36 cellular contexts compared by ENCODE assay signal in genomic region chr6:75169689-75170088, GRCh38. TPM values are rescaled to one million over a fixed set of nuclear protein-coding genes. Genes with fewer than 3 reads are reported as not detected.
"Had no signal": no experiment of that assay in that cellular context is flagged by ENCODE, and none has a peak within 500 bp of the region (broad histone marks: within the 10 kb centered on the region; RNA-seq: fewer than 3 reads in every experiment).

No MANE protein-coding gene starts in this region.

- ATAC-seq: activated CD4-positive, alpha-beta T cell treated with anti-CD3 and anti-CD28 coated beads for 36 hours; activated CD8-positive, alpha-beta memory T cell treated with anti-CD3 and anti-CD28 coated beads, Interleukin-2, amount 10 ng/mL, durations not matched to agents 7 days and 5 days; activated CD8-positive, alpha-beta T cell treated with anti-CD3 and anti-CD28 coated beads, Interleukin-2, amount 10 ng/mL, durations not matched to agents 7 days and 5 days; activated naive CD4-positive, alpha-beta T cell treated with anti-CD3 and anti-CD28 coated beads, Interleukin-2, amount 50 U/mL, for 72 hours; activated T-cell treated with anti-CD3 and anti-CD28 coated beads, Interleukin-2, amount 50 U/mL, for 72 hours; foreskin keratinocyte; gastrocnemius medialis; heart right ventricle; T-helper 17 cell had no signal

- H3K79me2 ChIP-seq: hepatocyte had no signal

- H3K4me2 ChIP-seq: hepatocyte had no signal

- H3K4me3 Mint-ChIP-seq: activated CD4-positive, alpha-beta memory T cell treated with anti-CD3 and anti-CD28 coated beads for 36 hours; activated CD4-positive, alpha-beta T cell treated with anti-CD3 and anti-CD28 coated beads for 36 hours; activated CD4-positive, alpha-beta T cell treated with anti-CD3 and anti-CD28 coated beads, Interleukin-2, amount 10 ng/mL, durations not matched to agents 24 days and 14 days; activated CD8-positive, alpha-beta memory T cell treated with anti-CD3 and anti-CD28 coated beads, Interleukin-2, amount 10 ng/mL, durations not matched to agents 7 days and 5 days; activated CD8-positive, alpha-beta T cell treated with anti-CD3 and anti-CD28 coated beads, Interleukin-2, amount 10 ng/mL, durations not matched to agents 7 days and 5 days; activated naive CD4-positive, alpha-beta T cell treated with anti-CD3 and anti-CD28 coated beads, Interleukin-2, amount 10 ng/mL, durations not matched to agents 7 days and 5 days; activated naive CD8-positive, alpha-beta T cell treated with anti-CD3 and anti-CD28 coated beads, Interleukin-2, amount 10 ng/mL, durations not matched to agents 7 days and 5 days; activated T-cell treated with anti-CD3 and anti-CD28 coated beads, Interleukin-2, amount 50 U/mL, for 24 hours; activated T-cell treated with anti-CD3 and anti-CD28 coated beads, Interleukin-2, amount 50 U/mL, for 72 hours; brain; dendritic cell treated with granulocyte-macrophage colony-stimulating factor and Interleukin-4, amounts not matched to agents 40 ng/mL and 50 ng/mL, for 4 days; endodermal cell; T-helper 17 cell; T-helper 2 cell treated with Interferon-gamma antibody and Interleukin-4, amounts not matched to agents 5 μg/mL and 100 μg/mL, for 36 hours had no signal

- H3K27me3 ChIP-seq: ascending aorta, breast epithelium, cardiac muscle cell, dorsolateral prefrontal cortex, esophagus muscularis mucosa, foreskin keratinocyte, gastrocnemius medialis, heart right ventricle, hepatocyte had no signal

- DNase-seq: activated CD4-positive, alpha-beta memory T cell treated with anti-CD3 and anti-CD28 coated beads for 36 hours; activated CD4-positive, alpha-beta T cell treated with anti-CD3 and anti-CD28 coated beads for 36 hours; activated CD4-positive, alpha-beta T cell treated with anti-CD3 and anti-CD28 coated beads, Interleukin-2, amount 10 ng/mL, durations not matched to agents 24 days and 14 days; activated CD4-positive, CD25-positive, alpha-beta regulatory T cell; activated CD4-positive, CD25-positive, alpha-beta regulatory T cell treated with anti-CD3 and anti-CD28 coated beads, Interleukin-2, amount 50 U/mL, for 72 hours; activated CD8-positive, alpha-beta memory T cell treated with anti-CD3 and anti-CD28 coated beads, Interleukin-2, amount 10 ng/mL, durations not matched to agents 7 days and 5 days; activated CD8-positive, alpha-beta memory T cell treated with anti-CD3 and anti-CD28 coated beads, Interleukin-2, amount 50 U/mL, for 4 hours; activated CD8-positive, alpha-beta T cell treated with anti-CD3 and anti-CD28 coated beads, Interleukin-2, amount 10 ng/mL, durations not matched to agents 7 days and 5 days; activated gamma-delta T cell; activated naive CD4-positive, alpha-beta T cell; activated naive CD4-positive, alpha-beta T cell treated with anti-CD3 and anti-CD28 coated beads, Interleukin-2, amount 10 ng/mL, durations not matched to agents 7 days and 5 days; activated naive CD8-positive, alpha-beta T cell treated with anti-CD3 and anti-CD28 coated beads, Interleukin-2, amount 10 ng/mL, durations not matched to agents 7 days and 5 days; activated T-cell treated with anti-CD3 and anti-CD28 coated beads, Interleukin-2, amount 50 U/mL, for 24 hours; activated T-cell treated with anti-CD3 and anti-CD28 coated beads, Interleukin-2, amount 50 U/mL, for 72 hours; central memory CD4-positive, alpha-beta T cell; cerebellar nuclear complex; dorsolateral prefrontal cortex; effector memory CD4-positive, alpha-beta T cell; endodermal cell; erythroblast; foreskin keratinocyte; gastrocnemius medialis; heart right ventricle; T-helper 17 cell; T1000 had no signal

- H3K4me3 ChIP-seq: ascending aorta, breast epithelium, cardiac muscle cell, coronary artery, dorsolateral prefrontal cortex, esophagus muscularis mucosa, gastrocnemius medialis, heart right ventricle, hepatocyte had no signal

- H3K27me3 Mint-ChIP-seq: activated naive CD4-positive, alpha-beta T cell treated with anti-CD3 and anti-CD28 coated beads, Interleukin-2, amount 10 ng/mL, durations not matched to agents 7 days and 5 days; activated naive CD8-positive, alpha-beta T cell treated with anti-CD3 and anti-CD28 coated beads, Interleukin-2, amount 10 ng/mL, durations not matched to agents 7 days and 5 days; brain; dendritic cell treated with granulocyte-macrophage colony-stimulating factor and Interleukin-4, amounts not matched to agents 40 ng/mL and 50 ng/mL, for 4 days had no signal

- H3K4me1 ChIP-seq: breast epithelium, gastrocnemius medialis had no signal

- H2AFZ ChIP-seq: hepatocyte had no signal

- H3K36me3 Mint-ChIP-seq: activated CD4-positive, alpha-beta memory T cell treated with anti-CD3 and anti-CD28 coated beads for 36 hours; activated CD8-positive, alpha-beta memory T cell treated with anti-CD3 and anti-CD28 coated beads, Interleukin-2, amount 10 ng/mL, durations not matched to agents 7 days and 5 days; activated naive CD4-positive, alpha-beta T cell treated with anti-CD3 and anti-CD28 coated beads, Interleukin-2, amount 10 ng/mL, durations not matched to agents 7 days and 5 days; activated naive CD4-positive, alpha-beta T cell treated with anti-CD3 and anti-CD28 coated beads, Interleukin-2, amount 50 U/mL, for 72 hours; activated naive CD8-positive, alpha-beta T cell treated with anti-CD3 and anti-CD28 coated beads, Interleukin-2, amount 10 ng/mL, durations not matched to agents 7 days and 5 days; brain had no signal

- H3K9me3 Mint-ChIP-seq: activated CD4-positive, alpha-beta memory T cell treated with anti-CD3 and anti-CD28 coated beads for 36 hours; activated CD4-positive, alpha-beta T cell treated with anti-CD3 and anti-CD28 coated beads, Interleukin-2, amount 10 ng/mL, durations not matched to agents 24 days and 14 days; activated naive CD4-positive, alpha-beta T cell treated with anti-CD3 and anti-CD28 coated beads, Interleukin-2, amount 10 ng/mL, durations not matched to agents 7 days and 5 days; activated naive CD4-positive, alpha-beta T cell treated with anti-CD3 and anti-CD28 coated beads, Interleukin-2, amount 50 U/mL, for 72 hours; activated naive CD8-positive, alpha-beta T cell treated with anti-CD3 and anti-CD28 coated beads, Interleukin-2, amount 10 ng/mL, durations not matched to agents 7 days and 5 days; activated T-cell treated with anti-CD3 and anti-CD28 coated beads, Interleukin-2, amount 50 U/mL, for 24 hours; brain; dendritic cell treated with granulocyte-macrophage colony-stimulating factor and Interleukin-4, amounts not matched to agents 40 ng/mL and 50 ng/mL, for 4 days; endodermal cell; T-helper 2 cell treated with Interferon-gamma antibody and Interleukin-4, amounts not matched to agents 5 μg/mL and 100 μg/mL, for 36 hours had no signal

- H3K27ac Mint-ChIP-seq: activated CD4-positive, alpha-beta memory T cell treated with anti-CD3 and anti-CD28 coated beads for 36 hours; activated CD4-positive, alpha-beta T cell treated with anti-CD3 and anti-CD28 coated beads for 36 hours; activated CD4-positive, alpha-beta T cell treated with anti-CD3 and anti-CD28 coated beads, Interleukin-2, amount 10 ng/mL, durations not matched to agents 24 days and 14 days; activated CD8-positive, alpha-beta memory T cell treated with anti-CD3 and anti-CD28 coated beads, Interleukin-2, amount 10 ng/mL, durations not matched to agents 7 days and 5 days; activated CD8-positive, alpha-beta T cell treated with anti-CD3 and anti-CD28 coated beads, Interleukin-2, amount 10 ng/mL, durations not matched to agents 7 days and 5 days; activated naive CD4-positive, alpha-beta T cell treated with anti-CD3 and anti-CD28 coated beads, Interleukin-2, amount 10 ng/mL, durations not matched to agents 7 days and 5 days; activated naive CD4-positive, alpha-beta T cell treated with anti-CD3 and anti-CD28 coated beads, Interleukin-2, amount 50 U/mL, for 72 hours; activated naive CD8-positive, alpha-beta T cell treated with anti-CD3 and anti-CD28 coated beads, Interleukin-2, amount 10 ng/mL, durations not matched to agents 7 days and 5 days; activated T-cell treated with anti-CD3 and anti-CD28 coated beads, Interleukin-2, amount 50 U/mL, for 24 hours; activated T-cell treated with anti-CD3 and anti-CD28 coated beads, Interleukin-2, amount 50 U/mL, for 72 hours; dendritic cell treated with granulocyte-macrophage colony-stimulating factor and Interleukin-4, amounts not matched to agents 40 ng/mL and 50 ng/mL, for 4 days; endodermal cell; T-helper 17 cell; T-helper 2 cell treated with Interferon-gamma antibody and Interleukin-4, amounts not matched to agents 5 μg/mL and 100 μg/mL, for 36 hours had no signal

- H3K4me1 Mint-ChIP-seq: activated CD4-positive, alpha-beta T cell treated with anti-CD3 and anti-CD28 coated beads for 36 hours; activated CD4-positive, alpha-beta T cell treated with anti-CD3 and anti-CD28 coated beads, Interleukin-2, amount 10 ng/mL, durations not matched to agents 24 days and 14 days; activated CD8-positive, alpha-beta memory T cell treated with anti-CD3 and anti-CD28 coated beads, Interleukin-2, amount 10 ng/mL, durations not matched to agents 7 days and 5 days; activated naive CD4-positive, alpha-beta T cell treated with anti-CD3 and anti-CD28 coated beads, Interleukin-2, amount 10 ng/mL, durations not matched to agents 7 days and 5 days; activated naive CD8-positive, alpha-beta T cell treated with anti-CD3 and anti-CD28 coated beads, Interleukin-2, amount 10 ng/mL, durations not matched to agents 7 days and 5 days; T-helper 17 cell had no signal

- H3K27ac ChIP-seq: ascending aorta, breast epithelium, cardiac muscle cell, coronary artery, dorsolateral prefrontal cortex, foreskin keratinocyte, gastrocnemius medialis, heart right ventricle, hepatocyte had no signal

- H3K9me3 ChIP-seq: ascending aorta, breast epithelium, esophagus muscularis mucosa, gastrocnemius medialis, heart right ventricle had no signal

- H3K36me3 ChIP-seq: breast epithelium, cardiac muscle cell, gastrocnemius medialis had no signal

RNA-seq across cellular contexts. Expression of gene COL12A1, which starts 36.2 kb away (rescaled TPM):
- total RNA-seq: activated CD4-positive, alpha-beta memory T cell treated with anti-CD3 and anti-CD28 coated beads for 36 hours; activated CD8-positive, alpha-beta memory T cell treated with anti-CD3 and anti-CD28 coated beads for 36 hours; activated CD8-positive, alpha-beta memory T cell treated with anti-CD3 and anti-CD28 coated beads, Interleukin-2, amount 10 ng/mL, durations not matched to agents 7 days and 5 days; activated naive CD8-positive, alpha-beta T cell treated with anti-CD3 and anti-CD28 coated beads, Interleukin-2, amount 10 ng/mL, durations not matched to agents 7 days and 5 days; activated T-cell treated with anti-CD3 and anti-CD28 coated beads, Interleukin-2, amount 50 U/mL, for 72 hours had no signal
